Comparison of ENCODE assay signal across 18 cellular contexts in genomic region chr17:56778898-56779297, GRCh38. TPM values are rescaled to one million over a fixed set of nuclear protein-coding genes. Genes with fewer than 3 reads are reported as not detected.
A peak's percentile ranks its signal among the peaks of the same experiment; 100 is the strongest.
DNase-seq lines count a peak whose midpoint lies in the region; ATAC-seq, FAIRE-seq and TF ChIP-seq lines count a peak whose summit lies in the region.
"Had no signal": no experiment of that assay in that cellular context is flagged by ENCODE, and none has a peak within 500 bp of the region (broad histone marks: within the 10 kb centered on the region; RNA-seq: fewer than 3 reads in every experiment).

No MANE protein-coding gene starts in this region.

- H2BK120ac ChIP-seq in trophoblast cell (ENCODE audit: insufficient read depth, low read length, poor library complexity): peak overlapping the region; percentile 74

- H3K18ac ChIP-seq in trophoblast cell (ENCODE audit: low read length): no peak overlapping the region

- H3K36me3 ChIP-seq in K562 (ENCODE audit: control insufficient read depth, insufficient read depth, low read length) (no peaks in the 10 kb centered on the region; the same call in 2 of the 3 replicates), trophoblast cell (ENCODE audit: control insufficient read depth in 1 of 2, insufficient read depth in 2 of 2, low read length in 2 of 2) (no peaks in the 10 kb centered on the region), heart right ventricle (no peaks in the 10 kb centered on the region)

- peak overlapping the region; percentile 23 for H3K4me3 Mint-ChIP-seq in activated naive CD4-positive, alpha-beta T cell treated with anti-CD3 and anti-CD28 coated beads for 36 hours
- peak overlapping the region; percentile 90; the same call in 1 of the 2 replicates for H3K4me3 Mint-ChIP-seq in HFFc6

- no peak overlapping the region for H2AFZ ChIP-seq in K562 (ENCODE audit: low read depth, low read length)
- no peak overlapping the region for H2AFZ ChIP-seq in trophoblast cell (ENCODE audit: insufficient read depth, low read length, poor library complexity)
- H2AFZ ChIP-seq: parathyroid adenoma had no signal

- H2AK5ac ChIP-seq in trophoblast cell (ENCODE audit: low read length): no peak overlapping the region

- H4K8ac ChIP-seq in trophoblast cell (ENCODE audit: low read depth, low read length): no peak overlapping the region

- H3K4me1 ChIP-seq in K562 (replicated peaks in 1 of 2; ENCODE audit: control insufficient read depth in 2 of 2, insufficient read depth in 2 of 2, low read length in 2 of 2) (peaks cover 0 to 9% of the 10 kb centered on the region in 2 experiments; a peak in 3 of 5 replicates), trophoblast cell (ENCODE audit: control insufficient read depth in 1 of 2, insufficient read depth in 2 of 2, low read length in 2 of 2) (peaks cover 4 to 9% of the 10 kb centered on the region in 2 experiments), heart right ventricle (peaks cover 0 to 12% (median 10%) of the 10 kb centered on the region in 9 donors)
- H3K4me1 ChIP-seq: parathyroid adenoma had no signal

- intact Hi-C loops in activated naive CD4-positive, alpha-beta T cell treated with anti-CD3 and anti-CD28 coated beads for 36 hours (cut with micrococcal nuclease): no loop called here
- intact Hi-C loops in K562 (cut with micrococcal nuclease) (no loop called here), heart right ventricle (cut with DNase I) (loop anchor here in 4 of 10 donors (5.0 to 10.0 kb wide), 3 partner anchors 182 to 187 kb away; partner anchors contain the start of gene NOG (in 3 of the 4))

- TF ChIP-seq POLR2A in K562 (conservative IDR thresholded peaks at IDR 0.05) (no peak), GM18505 (IDR thresholded peaks at IDR 0.05; ENCODE audit: borderline replicate concordance, extremely low read depth, insufficient read depth, insufficient read length) (no peak)

- POLR2A ChIA-PET in K562 (lab: Yijun Ruan, JAX): interaction anchor here (0.5 kb wide), 1 partner anchor 513 kb away, joined by 3 read pairs; no protein-coding TSS in a partner anchor

- no TSS peak for BruUV-seq in K562 (replicated peaks; lab: Mats Ljungman, UMichigan)

- H3K4me3 ChIP-seq in K562: no peak overlapping the region
- H3K4me3 ChIP-seq in trophoblast cell (ENCODE audit: low read depth, low read length): no peak overlapping the region
- no peak overlapping the region for H3K4me3 ChIP-seq in heart right ventricle
- H3K4me3 ChIP-seq: coronary artery had no signal

- H3K27ac Mint-ChIP-seq in activated naive CD4-positive, alpha-beta T cell treated with anti-CD3 and anti-CD28 coated beads for 36 hours: peak overlapping the region; percentile 60
- H3K27ac Mint-ChIP-seq in HFFc6: peak overlapping the region; percentile 87

- no peak for TF ChIP-seq EP300 in K562 (IDR thresholded peaks at IDR 0.05; ENCODE audit: low read length)

- H3K36me3 Mint-ChIP-seq in activated naive CD4-positive, alpha-beta T cell treated with anti-CD3 and anti-CD28 coated beads for 36 hours (ENCODE audit: low read depth): no peaks in the 10 kb centered on the region
- peaks cover 5% of the 10 kb centered on the region; the same call in 1 of the 2 replicates for H3K36me3 Mint-ChIP-seq in HFFc6 (ENCODE audit: low read depth)

- peak overlapping the region; percentile 91 for H4K91ac ChIP-seq in trophoblast cell (ENCODE audit: low read depth, low read length)

- no peaks in the 10 kb centered on the region; the same call in 1 of the 2 replicates for H4K20me1 ChIP-seq in K562 (replicated peaks; ENCODE audit: control insufficient read depth, insufficient read depth, low read length)

- no peak overlapping the region for H2BK12ac ChIP-seq in trophoblast cell (ENCODE audit: low read length)

- no peak overlapping the region for H4K12ac ChIP-seq in trophoblast cell (ENCODE audit: low read depth, low read length)

- H3K9ac ChIP-seq in K562 (ENCODE audit: insufficient read depth in 1 of 2, low read depth in 2 of 2, low read length in 2 of 2) (no peak overlapping the region), trophoblast cell (ENCODE audit: low read length) (no peak overlapping the region)
- H3K9ac ChIP-seq: parathyroid adenoma had no signal

- ATAC-seq in K562: no peak
- no peak for ATAC-seq in GM18505 (IDR thresholded peaks at IDR 0.05; ENCODE audit: unreplicated experiment)
- no peak for ATAC-seq in heart right ventricle
- ATAC-seq: left colon, Panc1 had no signal

- no peak overlapping the region for H2BK5ac ChIP-seq in trophoblast cell (ENCODE audit: low read depth, low read length, poor library complexity)

- H3K4me1 Mint-ChIP-seq in activated naive CD4-positive, alpha-beta T cell treated with anti-CD3 and anti-CD28 coated beads for 36 hours (ENCODE audit: low read depth): peaks cover 27% of the 10 kb centered on the region
- peaks cover 63% of the 10 kb centered on the region for H3K4me1 Mint-ChIP-seq in HFFc6 (ENCODE audit: low read depth)

- peaks cover 5% of the 10 kb centered on the region for H3K79me1 ChIP-seq in trophoblast cell (ENCODE audit: low read length)

- CTCF ChIA-PET in activated naive CD4-positive, alpha-beta T cell treated with anti-CD3 and anti-CD28 coated beads for 36 hours (lab: Charles Lee): interaction anchor here (0.5 to 4.2 kb wide), 16 partner anchors 8 to 277 kb away, joined by 3 to 69 read pairs (median 6); partner anchors contain the start of gene NOG
- CTCF ChIA-PET in K562 (lab: Yijun Ruan, JAX; ENCODE audit: low intra/inter-chr PET ratio): no interaction called here

- no peak overlapping the region for H3K4me2 ChIP-seq in K562 (ENCODE audit: insufficient read depth, low read length)
- no peak overlapping the region for H3K4me2 ChIP-seq in trophoblast cell (ENCODE audit: low read length)

- H3K9me3 ChIP-seq in K562 (replicated peaks; ENCODE audit: control insufficient read depth, insufficient read depth, low read depth, low read length) (no peaks in the 10 kb centered on the region), trophoblast cell (ENCODE audit: insufficient read depth, low read depth, low read length) (no peaks in the 10 kb centered on the region), heart right ventricle (no peaks in the 10 kb centered on the region)

- no peaks in the 10 kb centered on the region for H3K27me3 Mint-ChIP-seq in activated naive CD4-positive, alpha-beta T cell treated with anti-CD3 and anti-CD28 coated beads for 36 hours (ENCODE audit: low read depth)
- peaks cover 4% of the 10 kb centered on the region for H3K27me3 Mint-ChIP-seq in HFFc6 (ENCODE audit: insufficient read depth)

- no peak for FAIRE-seq in K562 (lab: Jason Lieb, UNC)
- FAIRE-seq: D721Med had no signal

- H3K23ac ChIP-seq in trophoblast cell (ENCODE audit: low read length): no peak overlapping the region

- H3K9me3 Mint-ChIP-seq in activated naive CD4-positive, alpha-beta T cell treated with anti-CD3 and anti-CD28 coated beads for 36 hours: no peaks in the 10 kb centered on the region
- H3K9me3 Mint-ChIP-seq in HFFc6: no peaks in the 10 kb centered on the region

- H3K27me3 ChIP-seq in K562 (ENCODE audit: control insufficient read depth in 2 of 2, insufficient read depth in 2 of 2, low read length in 2 of 2) (peaks cover 29 to 36% of the 10 kb centered on the region in 2 experiments), trophoblast cell (ENCODE audit: insufficient read depth, low read length) (no peaks in the 10 kb centered on the region), heart right ventricle (peaks cover 0 to 51% (median 36%) of the 10 kb centered on the region in 7 donors)

- WGBS in K562 (ENCODE audit: insufficient coverage, low coverage, missing lambda C conversion rate): 14% methylated on average over 9 of the region's 9 CpGs
- WGBS in trophoblast cell (ENCODE audit: extremely low coverage, insufficient coverage, insufficient read length): no CpG with 5 or more reads among the region's 9 CpGs
- 90 to 92% methylated on average over 9 of the region's 9 CpGs for WGBS in heart right ventricle, 2 donors

- H3K14ac ChIP-seq in trophoblast cell (ENCODE audit: low read length): no peak overlapping the region

- in situ Hi-C loops in K562 (cut with MboI): no loop called here

- no peak overlapping the region for H3K4ac ChIP-seq in trophoblast cell (ENCODE audit: low read depth, low read length)

- no peaks in the 10 kb centered on the region for H3K79me2 ChIP-seq in K562 (ENCODE audit: control insufficient read depth, insufficient read depth, low read length)
- H3K79me2 ChIP-seq in trophoblast cell (ENCODE audit: control insufficient read depth, insufficient read depth, low read length, poor library complexity): peaks cover 2% of the 10 kb centered on the region
- H3K79me2 ChIP-seq: parathyroid adenoma had no signal

- H3K9me1 ChIP-seq in K562 (ENCODE audit: control insufficient read depth, insufficient read depth, low read length): no peaks in the 10 kb centered on the region

- no peak for TF ChIP-seq CTCF in HFFc6 (IDR thresholded peaks at IDR 0.05)
- TF ChIP-seq CTCF in K562 (IDR thresholded peaks at IDR 0.05 in 2 of 3, conservative IDR thresholded peaks at IDR 0.05 in 1 of 3; ENCODE audit: insufficient read depth in 2 of 3, low read depth in 1 of 3, low read length in 3 of 3): no peak
- TF ChIP-seq CTCF in heart right ventricle (IDR thresholded peaks at IDR 0.05): no peak

- H3K27ac ChIP-seq in K562 (ENCODE audit: extremely low read depth, low read depth, low read length) (no peak overlapping the region), trophoblast cell (ENCODE audit: low read depth, low read length) (no peak overlapping the region), heart right ventricle (no peak overlapping the region)
- H3K27ac ChIP-seq: coronary artery, parathyroid adenoma had no signal

- no peak for DNase-seq in activated naive CD4-positive, alpha-beta T cell treated with anti-CD3 and anti-CD28 coated beads for 36 hours
- no peak for DNase-seq in activated naive CD4-positive, alpha-beta T cell (lab: John Stamatoyannopoulos, UW)
- DNase-seq in HFFc6 (no peak), K562 (ENCODE audit: extremely low read depth in 1 of 4, low spot score in 3 of 4) (no peak), trophoblast cell (peak in 1 of 2 donors; percentile 16), ureter (ENCODE audit: low spot score) (no peak), heart right ventricle (no peak)
- DNase-seq: activated CD4-positive, alpha-beta T cell treated with anti-CD3 and anti-CD28 coated beads, Interleukin-2, amount 50 U/mL, for 1 hour; activated effector memory CD4-positive, alpha-beta T cell treated with Interleukin-2 at 50 U/mL for 16 hours; foreskin fibroblast; left colon; NCI-H1105 treated with DMSO at 0.1 percent for 48 hours; NCI-H748 treated with DMSO at 0.1 percent for 48 hours had no signal

- TF ChIP-seq RAD21 in K562 (CRISPR knock-in tag; conservative IDR thresholded peaks at IDR 0.05 in 1 of 2, IDR thresholded peaks at IDR 0.05 in 1 of 2): no peak

RNA-seq across cellular contexts. Expression of gene C17orf67, which starts 54.8 kb away (rescaled TPM):
- 1 to 10 TPM; 1.9 to 2.2 TPM for total RNA-seq in activated naive CD4-positive, alpha-beta T cell treated with anti-CD3 and anti-CD28 coated beads for 36 hours
- 1 to 10 TPM; 1.5 to 2.3 (median 1.9) TPM for total RNA-seq in HFFc6 (2021; fragmentation: NEBNext Ultra II Directional; extraction: Animal tissue kit (Norgen Biotek cat#: 25700))
- total RNA-seq in K562 (2011; cell fraction: chromatin; rRNA removed; ENCODE audit: low replicate concordance): 0.37 TPM in 1 of 2 replicates, not detected in the other
- 0.79 and 0.83 TPM in 2 replicates for total RNA-seq in K562 (2011; cell fraction: nucleolus; rRNA removed)
- total RNA-seq in K562 (2011; cell fraction: nucleoplasm; rRNA removed): 0.59 and 0.69 TPM in 2 replicates
- 0.59 and 1.1 TPM in 2 replicates for total RNA-seq in K562 (2014; rRNA removed)
- 0.62 and 0.64 TPM in 2 replicates for total RNA-seq in K562 (2014; rRNA removed; fragmentation: Illumina TruSeq; extraction: Trizol)
- total RNA-seq in K562 (2015; rRNA removed; fragmentation: Illumina TruSeq; extraction: Trizol): 0.75 and 0.98 TPM in 2 replicates
- total RNA-seq in K562 (2021): 1.6 and 1.7 TPM in 2 replicates
- polyA plus RNA-seq in K562 (2011; rRNA removed): 0.22 and 0.38 TPM in 2 replicates
- polyA plus RNA-seq in K562 (2011; cell fraction: cytosol; rRNA removed): 0.13 and 0.48 TPM in 2 replicates
- polyA plus RNA-seq in K562 (2011; cell fraction: nucleus; rRNA removed): 0.52 and 0.94 TPM in 2 replicates
- 0.51 and 0.59 TPM in 2 replicates for polyA plus RNA-seq in K562 (2012)
- 0.24 and 0.27 TPM in 2 replicates for polyA plus RNA-seq in K562 (2014; fragmentation: Illumina TruSeq; extraction: Trizol)
- under 1 TPM; 0.07 to 0.08 TPM for polyA plus RNA-seq in K562 (2014; fragmentation: Nextera tagmentation; extraction: Ambion mirVana)
- polyA plus RNA-seq in K562 (2014; rRNA removed): 0.42 and 0.74 TPM in 2 replicates
- polyA minus RNA-seq in K562 (2011; rRNA and poly(A)+ RNA removed): not detected in 2 replicates
- 0.38 TPM in 1 of 2 replicates, not detected in the other for polyA minus RNA-seq in K562 (2011; cell fraction: cytosol; rRNA and poly(A)+ RNA removed)
- polyA minus RNA-seq in K562 (2011; cell fraction: nucleus; rRNA and poly(A)+ RNA removed): 0.11 and 0.27 TPM in 2 replicates
- 0.82 and 0.90 TPM in 2 replicates for polyA plus RNA-seq in trophoblast cell (2013)
- total RNA-seq in ureter: 3.2 TPM
- total RNA-seq in heart right ventricle: 1 to 10 TPM in 3 of 10 donors, under 1 TPM in 7; 0.23 to 1.5 (median 0.91) TPM
- 1 to 10 TPM in 1 of 2 donors, under 1 TPM in 1; 0.25 to 2.2 TPM for polyA plus RNA-seq in heart right ventricle

RNA-seq across cellular contexts. Expression of gene DGKE, which starts 55.1 kb away (rescaled TPM):
- total RNA-seq in activated naive CD4-positive, alpha-beta T cell treated with anti-CD3 and anti-CD28 coated beads for 36 hours: 10 to 100 TPM; 18.1 to 18.4 TPM
- total RNA-seq in HFFc6 (2021; fragmentation: NEBNext Ultra II Directional; extraction: Animal tissue kit (Norgen Biotek cat#: 25700)): 1 to 10 TPM; 5.9 to 9.3 (median 7.6) TPM
- 19.7 and 38.1 TPM in 2 replicates for total RNA-seq in K562 (2011; cell fraction: chromatin; rRNA removed; ENCODE audit: low replicate concordance)
- 10.0 and 11.2 TPM in 2 replicates for total RNA-seq in K562 (2011; cell fraction: nucleolus; rRNA removed)
- total RNA-seq in K562 (2011; cell fraction: nucleoplasm; rRNA removed): 21.6 and 45.1 TPM in 2 replicates
- 4.2 and 5.9 TPM in 2 replicates for total RNA-seq in K562 (2014; rRNA removed)
- 7.5 and 9.1 TPM in 2 replicates for total RNA-seq in K562 (2014; rRNA removed; fragmentation: Illumina TruSeq; extraction: Trizol)
- 7.5 and 7.8 TPM in 2 replicates for total RNA-seq in K562 (2015; rRNA removed; fragmentation: Illumina TruSeq; extraction: Trizol)
- 9.5 and 9.9 TPM in 2 replicates for total RNA-seq in K562 (2021)
- 5.4 and 7.2 TPM in 2 replicates for polyA plus RNA-seq in K562 (2011; rRNA removed)
- polyA plus RNA-seq in K562 (2011; cell fraction: cytosol; rRNA removed): 1.8 and 2.1 TPM in 2 replicates
- 14.5 and 17.3 TPM in 2 replicates for polyA plus RNA-seq in K562 (2011; cell fraction: nucleus; rRNA removed)
- 2.7 and 3.9 TPM in 2 replicates for polyA plus RNA-seq in K562 (2012)
- 5.3 and 8.4 TPM in 2 replicates for polyA plus RNA-seq in K562 (2014; fragmentation: Illumina TruSeq; extraction: Trizol)
- 1 to 10 TPM; 1.3 to 2.0 TPM for polyA plus RNA-seq in K562 (2014; fragmentation: Nextera tagmentation; extraction: Ambion mirVana)
- polyA plus RNA-seq in K562 (2014; rRNA removed): 4.3 and 5.1 TPM in 2 replicates
- 5.8 and 9.0 TPM in 2 replicates for polyA minus RNA-seq in K562 (2011; rRNA and poly(A)+ RNA removed)
- polyA minus RNA-seq in K562 (2011; cell fraction: cytosol; rRNA and poly(A)+ RNA removed): 2.6 and 3.3 TPM in 2 replicates
- polyA minus RNA-seq in K562 (2011; cell fraction: nucleus; rRNA and poly(A)+ RNA removed): 12.9 and 23.0 TPM in 2 replicates
- polyA plus RNA-seq in trophoblast cell (2013): 3.6 TPM in 2 replicates
- 15.4 TPM for total RNA-seq in ureter
- total RNA-seq in heart right ventricle: 1 to 10 TPM; 2.0 to 5.3 (median 2.7) TPM
- 1 to 10 TPM in 1 of 2 donors, under 1 TPM in 1; 0.71 to 3.1 TPM for polyA plus RNA-seq in heart right ventricle
